ENCODE assay signal across 8 cellular contexts in the genomic region with DNA sequence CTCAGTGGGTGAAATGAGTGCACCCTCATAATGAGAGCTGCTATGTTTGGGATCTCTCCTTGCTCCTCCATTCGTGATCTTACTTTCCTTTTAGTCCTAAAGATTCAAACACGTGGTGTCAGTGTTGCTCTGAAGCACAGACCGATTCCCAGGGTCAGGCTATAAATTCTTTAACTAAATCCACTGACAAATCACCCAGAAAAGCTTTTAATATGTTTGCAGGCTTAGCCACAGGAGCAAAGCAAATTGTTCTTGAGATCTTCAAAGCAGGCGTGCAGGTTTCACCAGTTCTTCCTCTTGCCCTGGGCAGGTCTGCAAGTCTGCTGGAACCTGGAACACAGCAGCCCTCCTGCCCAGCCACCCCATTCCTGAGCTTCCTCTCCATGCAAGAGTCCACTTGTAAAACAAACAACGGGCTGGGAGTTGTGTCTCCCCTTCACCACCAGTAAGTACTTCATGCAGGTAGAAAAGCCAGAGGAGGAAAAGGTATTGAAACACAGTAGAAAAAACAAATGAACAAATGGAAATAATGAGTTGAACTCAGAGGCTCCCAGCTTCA.
A peak's percentile ranks its signal among the peaks of the same experiment; 100 is the strongest.
DNase-seq lines count a peak whose midpoint lies in the region; ATAC-seq and TF ChIP-seq lines count a peak whose summit lies in the region.

No MANE protein-coding gene starts in this region.

- in situ Hi-C loops in G401 (cut with HindIII; ENCODE audit: low sequenced_read_pairs): no loop called here

- no peaks in the 10 kb centered on the region for H3K9me3 ChIP-seq in PC-3 (ENCODE audit: low read length)
- H3K9me3 ChIP-seq in esophagus squamous epithelium: no peaks in the 10 kb centered on the region

- BruUV-seq in PC-3 (replicated peaks; lab: Mats Ljungman, UMichigan): no TSS peak

- H3K27me3 ChIP-seq in PC-3 (ENCODE audit: low read length) (no peaks in the 10 kb centered on the region), esophagus squamous epithelium (no peaks in the 10 kb centered on the region)

- POLR2A ChIA-PET in PC-3 (lab: Charles Lee; ENCODE audit: unreplicated experiment): interaction anchor here (0.6 kb wide), 1 partner anchor 22 kb away, joined by 6 read pairs; no protein-coding TSS in a partner anchor

- no peaks in the 10 kb centered on the region for H3K36me3 ChIP-seq in PC-3 (ENCODE audit: low read depth, low read length)
- no peaks in the 10 kb centered on the region for H3K36me3 ChIP-seq in esophagus squamous epithelium

- WGBS in esophagus squamous epithelium, 2 donors: 7 to 12% methylated on average over 5 of the region's 5 CpGs

- peak overlapping the region; percentile 71 for H2AFZ ChIP-seq in PC-3 (ENCODE audit: low read length)

- intact Hi-C loops in PC-3 (cut with micrococcal nuclease): loop anchor here (1.0 kb wide), 1 partner anchor 250 kb away; no protein-coding TSS in a partner anchor
- intact Hi-C loops in esophagus squamous epithelium (cut with DNase I): loop anchor here (10.0 kb wide), 1 partner anchor 187 kb away; the partner anchor contains the start of gene IRF2

- peak; percentile 23 for DNase-seq in G401 (ENCODE audit: low spot score)
- DNase-seq in PC-3: peak; percentile 73
- no peak for DNase-seq in esophagus squamous epithelium (lab: John Stamatoyannopoulos, UW)
- no peak for DNase-seq in omental fat pad (ENCODE audit: low spot score)
- no peak for DNase-seq in T-helper 9 cell
- DNase-seq in SKM-1 treated with dmso at 0.1 percent for 144 hours (lab: John Stamatoyannopoulos, UW; ENCODE audit: unreplicated experiment): no peak
- DNase-seq in activated CD4-positive, CD25-positive, alpha-beta regulatory T cell treated with anti-CD3 and anti-CD28 coated beads, Interleukin-2, amount 50 U/mL, for 72 hours: no peak
- no peak for DNase-seq in stimulated activated CD8-positive, alpha-beta memory T cell treated with anti-CD3 and anti-CD28 coated beads, Interleukin-4, amount 100 ng/mL, for 48 hours

- no peaks in the 10 kb centered on the region for H4K20me1 ChIP-seq in PC-3 (ENCODE audit: low read length)

- H3K4me2 ChIP-seq in PC-3 (ENCODE audit: low read length): peak overlapping the region; percentile 74

- H3K9me2 ChIP-seq in PC-3 (replicated peaks; ENCODE audit: low read length): no peaks in the 10 kb centered on the region

- H3K27ac ChIP-seq in PC-3 (ENCODE audit: low read length): peak overlapping the region; percentile 40
- peak overlapping the region; percentile 56 to 83 (median 68) for H3K27ac ChIP-seq in esophagus squamous epithelium

- CTCF ChIA-PET in PC-3 (lab: Charles Lee): interaction anchor here (1.4 kb wide), 1 partner anchor 24 kb away, joined by 8 read pairs; no protein-coding TSS in a partner anchor

- TF ChIP-seq POLR2A in esophagus squamous epithelium (IDR thresholded peaks at IDR 0.05): no peak

- ATAC-seq in PC-3 (peak; percentile 53), omental fat pad (ENCODE audit: low FRiP score) (peak; percentile 74)

- H3K79me2 ChIP-seq in PC-3 (ENCODE audit: low read length): no peaks in the 10 kb centered on the region

- peak overlapping the region; percentile 32; the same call in 1 of the 2 replicates for H3K4me3 ChIP-seq in PC-3 (ENCODE audit: low read length)
- H3K4me3 ChIP-seq in esophagus squamous epithelium: peak overlapping the region in 1 of 4 donors; percentile 3

- peak overlapping the region; percentile 21; the same call in 1 of the 2 replicates for H3K9ac ChIP-seq in PC-3 (ENCODE audit: low read length)

- peaks cover 13% of the 10 kb centered on the region for H3K4me1 ChIP-seq in PC-3 (ENCODE audit: insufficient read depth, low read length)
- peaks cover 14 to 48% (median 26%) of the 10 kb centered on the region in 3 donors for H3K4me1 ChIP-seq in esophagus squamous epithelium

- TF ChIP-seq CTCF in PC-3 (conservative IDR thresholded peaks at IDR 0.05; ENCODE audit: low read depth, low read length): peak; percentile 58
- peak in 5 of 6 experiments; percentile 9 to 45 (median 39) for TF ChIP-seq CTCF in esophagus squamous epithelium (IDR thresholded peaks at IDR 0.05)
- TF ChIP-seq CTCF in omental fat pad (IDR thresholded peaks at IDR 0.05): no peak

- H3F3A ChIP-seq in PC-3 (ENCODE audit: low read length, unreplicated experiment): no peaks in the 10 kb centered on the region

Comparison
In these comparisons a context has a peak if more than half of its experiments do, and no peak if none do; other contexts are left out.
1. DNase-seq: peak in G401 (single experiment) and PC-3 (single experiment); none in esophagus squamous epithelium (single experiment), omental fat pad (single experiment), T-helper 9 cell (single experiment), SKM-1 treated with dmso at 0.1 percent for 144 hours (single experiment), activated CD4-positive, CD25-positive, alpha-beta regulatory T cell treated with anti-CD3 and anti-CD28 coated beads, Interleukin-2, amount 50 U/mL, for 72 hours (single experiment) and stimulated activated CD8-positive, alpha-beta memory T cell treated with anti-CD3 and anti-CD28 coated beads, Interleukin-4, amount 100 ng/mL, for 48 hours (single experiment).
2. CTCF ChIP-seq: peak in PC-3 (single experiment) and esophagus squamous epithelium (5 of 6); none in omental fat pad (0 of 3).